In genomic region chr15:39248204-39248603, GRCh38 we compare ENCODE assay signal across 15 cellular contexts.
DNase-seq lines count a peak whose midpoint lies in the region; ATAC-seq, FAIRE-seq and TF ChIP-seq lines count a peak whose summit lies in the region.
"Had no signal": no experiment of that assay in that cellular context is flagged by ENCODE, and none has a peak within 500 bp of the region (broad histone marks: within the 10 kb centered on the region; RNA-seq: fewer than 3 reads in every experiment).

No MANE protein-coding gene starts in this region.

- peak; percentile 82 for FAIRE-seq in endothelial cell of umbilical vein (lab: Jason Lieb, UNC)

- POLR2A ChIA-PET in endothelial cell of umbilical vein (lab: Charles Lee) = interaction anchor here (0.6 to 4.5 kb wide), 8 partner anchors 13 to 420 kb away, joined by 3 to 33 read pairs (median 4); partner anchors contain the start of gene THBS1

- BruUV-seq in endothelial cell of umbilical vein (replicated peaks; lab: Mats Ljungman, UMichigan) = no TSS peak

- H3K9me1 ChIP-seq in endothelial cell of umbilical vein (replicated peaks; ENCODE audit: control insufficient read depth, extremely low read depth, insufficient read depth, low read length) = no peaks in the 10 kb centered on the region

- no peak overlapping the region for H3K27ac Mint-ChIP-seq in natural killer cell
- H3K27ac Mint-ChIP-seq: activated CD4-positive, alpha-beta T cell treated with anti-CD3 and anti-CD28 coated beads for 36 hours; activated T-helper 1 cell treated with anti-CD3 and anti-CD28 coated beads, Interleukin-12 subunit alpha, Interleukin-12 subunit beta, Interleukin-2, Interleukin-4 antibody, amounts not matched to agents 30 ng/mL and 10 ng/mL and 1 ng/mL, durations not matched to agents 14 hours and 24 hours and 36 hours had no signal

- peak overlapping the region; percentile 62 for H3K4me2 ChIP-seq in endothelial cell of umbilical vein (ENCODE audit: insufficient read depth, low read length)

- H3K27me3 ChIP-seq in endothelial cell of umbilical vein (ENCODE audit: control insufficient read depth in 2 of 2, insufficient read depth in 2 of 2, low read length in 2 of 2) (no peaks in the 10 kb centered on the region), lung (ENCODE audit: control insufficient read depth, insufficient read depth) (no peaks in the 10 kb centered on the region), vagina (no peaks in the 10 kb centered on the region)
- H3K27me3 ChIP-seq: upper lobe of left lung had no signal

- no peak overlapping the region for H3K4me3 Mint-ChIP-seq in natural killer cell
- H3K4me3 Mint-ChIP-seq: activated CD4-positive, alpha-beta T cell treated with anti-CD3 and anti-CD28 coated beads for 36 hours; activated T-helper 1 cell treated with anti-CD3 and anti-CD28 coated beads, Interleukin-12 subunit alpha, Interleukin-12 subunit beta, Interleukin-2, Interleukin-4 antibody, amounts not matched to agents 30 ng/mL and 10 ng/mL and 1 ng/mL, durations not matched to agents 14 hours and 24 hours and 36 hours; central memory CD8-positive, alpha-beta T cell had no signal

- dilution Hi-C loops in endothelial cell of umbilical vein (cut with MboI; ENCODE audit: extremely low pct_ligation_motif_present, low sequenced_read_pairs) = no loop called here

- peak; percentile 27 for ATAC-seq in lung (ENCODE audit: insufficient read depth, low FRiP score)
- no peak for ATAC-seq in natural killer cell
- ATAC-seq in HG03378 (IDR thresholded peaks at IDR 0.05; ENCODE audit: unreplicated experiment) = no peak
- ATAC-seq: activated CD4-positive, alpha-beta T cell treated with anti-CD3 and anti-CD28 coated beads for 36 hours had no signal

- H3K36me3 ChIP-seq in endothelial cell of umbilical vein (ENCODE audit: control insufficient read depth in 2 of 2, extremely low read depth in 1 of 2, insufficient read depth in 2 of 2, low read length in 2 of 2) = peaks cover 0 to 2% of the 10 kb centered on the region in 2 experiments
- no peaks in the 10 kb centered on the region for H3K36me3 ChIP-seq in lung (ENCODE audit: control insufficient read depth in 2 of 2, insufficient read depth in 2 of 2, low read length in 2 of 2)
- H3K36me3 ChIP-seq in vagina = no peaks in the 10 kb centered on the region
- H3K36me3 ChIP-seq: HAP-1, upper lobe of left lung had no signal

- H3K27me3 Mint-ChIP-seq in natural killer cell (ENCODE audit: low read depth in 2 of 2) = peaks cover 4 to 22% of the 10 kb centered on the region in 2 donors

- DNase-seq in COLO829 (ENCODE audit: low spot score) (peak; percentile 84), LHCN-M2 (ENCODE audit: low read depth) (peak; percentile 89), endothelial cell of umbilical vein (ENCODE audit: low read depth, low spot score) (peak; percentile 99), lung (ENCODE audit: low spot score) (no peak), vagina (ENCODE audit: extremely low spot score in 2 of 2) (no peak), natural killer cell (no peak), lower leg skin (ENCODE audit: low spot score in 2 of 2) (no peak)
- DNase-seq: activated CD4-positive, alpha-beta T cell treated with anti-CD3 and anti-CD28 coated beads for 36 hours; midbrain; NCI-H510A had no signal

- H3K4me1 ChIP-seq in endothelial cell of umbilical vein (ENCODE audit: control insufficient read depth, extremely low read depth, insufficient read depth, low read length) = peaks cover 72% of the 10 kb centered on the region
- peaks cover 3 to 10% of the 10 kb centered on the region in 2 donors for H3K4me1 ChIP-seq in lung (ENCODE audit: control insufficient read depth in 2 of 2, insufficient read depth in 2 of 2, low read length in 2 of 2)
- H3K4me1 ChIP-seq in vagina = no peaks in the 10 kb centered on the region
- H3K4me1 ChIP-seq: HAP-1 had no signal

- no peak for TF ChIP-seq CTCF in endothelial cell of umbilical vein (IDR thresholded peaks at IDR 0.05; ENCODE audit: extremely low read depth in 1 of 2, insufficient read depth in 1 of 2, low read depth in 1 of 2, low read length in 2 of 2)
- no peak for TF ChIP-seq CTCF in lung (IDR thresholded peaks at IDR 0.05; ENCODE audit: control extremely low read depth, extremely low read depth)
- no peak for TF ChIP-seq CTCF in vagina (IDR thresholded peaks at IDR 0.05)
- no peak for TF ChIP-seq CTCF in natural killer cell (IDR thresholded peaks at IDR 0.05)
- TF ChIP-seq CTCF in lower leg skin (IDR thresholded peaks at IDR 0.05) = no peak

- no peaks in the 10 kb centered on the region for H4K20me1 ChIP-seq in endothelial cell of umbilical vein (replicated peaks; ENCODE audit: control insufficient read depth, extremely low read depth, insufficient read depth, low read length)

- H3K79me2 ChIP-seq in endothelial cell of umbilical vein (ENCODE audit: control insufficient read depth, insufficient read depth, low read length) = peaks cover 12% of the 10 kb centered on the region

- H3K4me3 ChIP-seq in endothelial cell of umbilical vein (replicated peaks in 1 of 3; ENCODE audit: insufficient read depth in 1 of 3, low read depth in 1 of 3, low read length in 3 of 3) (peak overlapping the region in 1 of 3 experiments; percentile 0), lung (no peak overlapping the region), vagina (no peak overlapping the region), lower leg skin (ENCODE audit: low read depth, poor library complexity, severe bottlenecking) (no peak overlapping the region)
- H3K4me3 ChIP-seq: HAP-1, upper lobe of left lung had no signal

- no peaks in the 10 kb centered on the region for H3K9me3 ChIP-seq in endothelial cell of umbilical vein (replicated peaks; ENCODE audit: control insufficient read depth, insufficient read depth, low read length)
- H3K9me3 ChIP-seq in lung (ENCODE audit: control insufficient read depth in 2 of 2, insufficient read depth in 1 of 2, low read length in 1 of 2) = no peaks in the 10 kb centered on the region
- no peaks in the 10 kb centered on the region for H3K9me3 ChIP-seq in vagina
- H3K9me3 ChIP-seq: HAP-1, upper lobe of left lung had no signal

- peak overlapping the region; percentile 87 for H3K9ac ChIP-seq in endothelial cell of umbilical vein (replicated peaks; ENCODE audit: extremely low read depth, insufficient read depth, low read length)

- intact Hi-C loops in endothelial cell of umbilical vein (cut with micrococcal nuclease) (loop anchor here (1.0 to 5.0 kb wide), 9 partner anchors 18 to 332 kb away; no protein-coding TSS in a partner anchor), vagina (cut with DNase I) (no loop called here), natural killer cell (cut with micrococcal nuclease) (no loop called here), lower leg skin (cut with DNase I; ENCODE audit: low total_unique reads) (no loop called here)

- TF ChIP-seq POLR2A in endothelial cell of umbilical vein (IDR thresholded peaks at IDR 0.05; ENCODE audit: low read depth, low read length) (no peak), vagina (IDR thresholded peaks at IDR 0.05) (no peak), lower leg skin (IDR thresholded peaks at IDR 0.05) (no peak)

- 53 to 67% methylated on average over 4 of the region's 4 CpGs for WGBS in lung, 2 donors
- 70 to 79% methylated on average over 4 of the region's 4 CpGs for WGBS in lower leg skin, 2 donors

- H3K36me3 Mint-ChIP-seq in natural killer cell = no peaks in the 10 kb centered on the region

- no peak overlapping the region for H2AFZ ChIP-seq in endothelial cell of umbilical vein (ENCODE audit: low read depth, low read length)

- H3K27ac ChIP-seq in endothelial cell of umbilical vein (ENCODE audit: insufficient read depth, low read depth, low read length) (peak overlapping the region; percentile 98), lung (ENCODE audit: low read depth in 1 of 2, low read length in 1 of 2) (peak overlapping the region in 1 of 2 donors; percentile 62), vagina (no peak overlapping the region)
- H3K27ac ChIP-seq: upper lobe of left lung had no signal

- no peaks in the 10 kb centered on the region for H3K9me3 Mint-ChIP-seq in natural killer cell
- H3K9me3 Mint-ChIP-seq: activated T-helper 1 cell treated with anti-CD3 and anti-CD28 coated beads, Interleukin-12 subunit alpha, Interleukin-12 subunit beta, Interleukin-2, Interleukin-4 antibody, amounts not matched to agents 30 ng/mL and 10 ng/mL and 1 ng/mL, durations not matched to agents 14 hours and 24 hours and 36 hours; central memory CD8-positive, alpha-beta T cell had no signal

- CTCF ChIA-PET in endothelial cell of umbilical vein (lab: Charles Lee) = interaction anchor here (1.0 to 4.4 kb wide), 8 partner anchors 13 to 332 kb away, joined by 3 to 31 read pairs (median 5); partner anchors contain the start of gene THBS1

- no peaks in the 10 kb centered on the region for H3K4me1 Mint-ChIP-seq in natural killer cell
- H3K4me1 Mint-ChIP-seq: central memory CD8-positive, alpha-beta T cell had no signal

TF ChIP-seq in endothelial cell of umbilical vein, 7 proteins besides CTCF, POLR2A, EP300 and RAD21:
- TF ChIP-seq JUN (IDR thresholded peaks at IDR 0.05; ENCODE audit: borderline replicate concordance, insufficient read depth, insufficient read length, low read depth) = peak; percentile 81
- peak; percentile 67 for TF ChIP-seq MYC (IDR thresholded peaks at IDR 0.05; ENCODE audit: low read depth, low read length)
- peak; percentile 36 for TF ChIP-seq POLR2AphosphoS5 (IDR thresholded peaks at IDR 0.05; ENCODE audit: insufficient read depth, low read depth, low read length)
- TF ChIP-seq FOS (IDR thresholded peaks at IDR 0.05; ENCODE audit: borderline replicate concordance, insufficient read depth, low read length) = peak; percentile 82
- no peak for TF ChIP-seq EZH2 (IDR thresholded peaks at IDR 0.05; ENCODE audit: borderline replicate concordance, low read depth, low read length, severe bottlenecking)
- TF ChIP-seq GATA2 (IDR thresholded peaks at IDR 0.05; ENCODE audit: insufficient read depth, insufficient read length, low read depth, low read length) = no peak
- TF ChIP-seq MAX (IDR thresholded peaks at IDR 0.05; ENCODE audit: insufficient read depth, insufficient read length) = no peak

Comparison
In these comparisons a context has a peak if more than half of its experiments do, and no peak if none do; other contexts are left out.
1. DNase-seq: peak in COLO829 (single experiment), LHCN-M2 (single experiment) and endothelial cell of umbilical vein (single experiment); none in lung (single experiment), vagina (0 of 2), natural killer cell (single experiment) and lower leg skin (0 of 2).